8 cellular contexts compared by ENCODE assay signal in the genomic region with DNA sequence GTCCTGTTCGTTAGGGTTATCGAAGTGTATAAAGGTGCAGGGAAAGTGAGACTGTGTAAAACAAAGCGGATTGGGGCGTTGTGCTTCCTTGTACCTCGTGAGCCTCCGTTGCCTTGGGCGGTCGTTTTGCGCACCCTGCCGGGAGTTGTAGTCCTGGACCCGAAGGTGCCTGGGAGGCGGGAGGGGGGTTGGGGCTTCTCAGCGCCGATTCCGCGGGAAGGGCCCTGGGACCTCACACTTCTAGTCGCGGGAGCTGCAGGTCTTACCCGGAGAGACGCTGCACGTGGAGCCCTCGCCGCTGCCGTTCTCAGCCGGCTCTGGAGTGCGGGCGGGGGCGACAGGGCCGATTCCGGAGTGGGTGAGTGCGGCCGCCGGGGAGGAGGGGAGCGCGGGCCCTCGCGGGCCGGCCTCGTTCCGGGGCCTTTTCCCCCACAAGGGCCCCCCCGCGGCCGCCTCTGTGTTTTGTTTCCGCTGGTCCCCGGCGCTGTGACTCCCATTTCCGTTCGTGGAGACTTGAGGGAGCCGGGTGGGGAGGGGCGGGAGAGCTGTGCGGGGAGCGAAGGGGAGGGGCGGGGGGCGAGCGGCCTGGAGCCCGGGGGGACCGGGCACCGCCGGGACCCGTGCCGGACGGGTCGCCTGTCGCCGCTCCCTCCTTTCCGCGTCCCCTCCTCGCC. TPM values are rescaled to one million over a fixed set of nuclear protein-coding genes. Genes with fewer than 3 reads are reported as not detected.
DNase-seq lines count a peak whose midpoint lies in the region; ATAC-seq and TF ChIP-seq lines count a peak whose summit lies in the region.

No MANE protein-coding gene starts in this region.

- DNase-seq in AG10803 (ENCODE audit: low read depth) (peak; percentile 86), NCI-H510A (lab: John Stamatoyannopoulos, UW) (peak; percentile 83), cortex of kidney (lab: John Stamatoyannopoulos, UW) (peak; percentile 39), left lobe of liver (ENCODE audit: low spot score) (peak; percentile 93)
- DNase-seq in activated CD4-positive, alpha-beta T cell treated with anti-CD3 and anti-CD28 coated beads, Interleukin-2, amount 10 ng/mL, durations not matched to agents 7 days and 5 days: peak; percentile 91
- peak; percentile 84 to 88 for DNase-seq in stimulated activated CD4-positive, alpha-beta T cell treated with anti-CD3 and anti-CD28 coated beads, Interleukin-2, amount 100 ng/mL, for 24 hours

- 0 out of 2 replicates have a peak, but pooled peaks have one; percentile 2 for TF ChIP-seq CTCF in AG10803 (conservative IDR thresholded peaks at IDR 0.05; ENCODE audit: low read length)

- H3K36me3 Mint-ChIP-seq in activated CD4-positive, alpha-beta T cell treated with anti-CD3 and anti-CD28 coated beads, Interleukin-2, amount 10 ng/mL, durations not matched to agents 7 days and 5 days (ENCODE audit: low read depth): peaks cover 6% of the 10 kb centered on the region

- H3K4me1 Mint-ChIP-seq in activated CD4-positive, alpha-beta T cell treated with anti-CD3 and anti-CD28 coated beads, Interleukin-2, amount 10 ng/mL, durations not matched to agents 7 days and 5 days: peaks cover 48% of the 10 kb centered on the region

- CTCF ChIA-PET in activated CD4-positive, alpha-beta T cell treated with anti-CD3 and anti-CD28 coated beads, Interleukin-2, amount 10 ng/mL, durations not matched to agents 7 days and 5 days (lab: Charles Lee): interaction anchor here (0.7 to 1.7 kb wide), 7 partner anchors 14 to 128 kb away, joined by 3 to 6 read pairs (median 3); no protein-coding TSS in a partner anchor

- no peaks in the 10 kb centered on the region for H3K9me3 Mint-ChIP-seq in activated CD4-positive, alpha-beta T cell treated with anti-CD3 and anti-CD28 coated beads, Interleukin-2, amount 10 ng/mL, durations not matched to agents 7 days and 5 days

- H3K4me3 ChIP-seq in AG10803 (ENCODE audit: low read length): peak overlapping the region; percentile 81

- POLR2A ChIA-PET in activated CD4-positive, alpha-beta T cell treated with anti-CD3 and anti-CD28 coated beads, Interleukin-2, amount 10 ng/mL, durations not matched to agents 7 days and 5 days (lab: Charles Lee): no interaction called here

- ATAC-seq in GM19025 (IDR thresholded peaks at IDR 0.05; ENCODE audit: low read depth, unreplicated experiment) (peak; percentile 55), HG03342 (IDR thresholded peaks at IDR 0.05; ENCODE audit: unreplicated experiment) (peak; percentile 54), left lobe of liver (peak; percentile 83)

- H3K27ac Mint-ChIP-seq in activated CD4-positive, alpha-beta T cell treated with anti-CD3 and anti-CD28 coated beads, Interleukin-2, amount 10 ng/mL, durations not matched to agents 7 days and 5 days: peak overlapping the region; percentile 100

- no peaks in the 10 kb centered on the region for H3K27me3 Mint-ChIP-seq in activated CD4-positive, alpha-beta T cell treated with anti-CD3 and anti-CD28 coated beads, Interleukin-2, amount 10 ng/mL, durations not matched to agents 7 days and 5 days

- H3K4me3 Mint-ChIP-seq in activated CD4-positive, alpha-beta T cell treated with anti-CD3 and anti-CD28 coated beads, Interleukin-2, amount 10 ng/mL, durations not matched to agents 7 days and 5 days: peak overlapping the region; percentile 99

RNA-seq across cellular contexts. Expression of gene GABPA, which starts 0.6 kb away (rescaled TPM):
- 10 to 100 TPM; 26.9 TPM for total RNA-seq in activated CD4-positive, alpha-beta T cell treated with anti-CD3 and anti-CD28 coated beads, Interleukin-2, amount 10 ng/mL, durations not matched to agents 7 days and 5 days
- 10.9 TPM for total RNA-seq in left lobe of liver

RNA-seq across cellular contexts. Expression of gene ATP5PF, which starts 0.7 kb away (rescaled TPM):
- 100 to 1,000 TPM; 134 to 143 TPM for total RNA-seq in activated CD4-positive, alpha-beta T cell treated with anti-CD3 and anti-CD28 coated beads, Interleukin-2, amount 10 ng/mL, durations not matched to agents 7 days and 5 days
- 116 TPM for total RNA-seq in left lobe of liver

Comparison
In these comparisons a context has a peak if more than half of its experiments do, and no peak if none do; other contexts are left out.
1. Peak in every context shown above with its lines: DNase-seq, ATAC-seq and H3K4me3 ChIP-seq.
2. DNase-seq: peak in every context shown above with its lines; median percentile 93 in left lobe of liver; 91 in activated CD4-positive, alpha-beta T cell treated with anti-CD3 and anti-CD28 coated beads, Interleukin-2, amount 10 ng/mL, durations not matched to agents 7 days and 5 days; 86 in AG10803; 86 in stimulated activated CD4-positive, alpha-beta T cell treated with anti-CD3 and anti-CD28 coated beads, Interleukin-2, amount 100 ng/mL, for 24 hours; 83 in NCI-H510A; 39 in cortex of kidney.